Comparison of ENCODE assay signal across 7 cellular contexts in the genomic region with DNA sequence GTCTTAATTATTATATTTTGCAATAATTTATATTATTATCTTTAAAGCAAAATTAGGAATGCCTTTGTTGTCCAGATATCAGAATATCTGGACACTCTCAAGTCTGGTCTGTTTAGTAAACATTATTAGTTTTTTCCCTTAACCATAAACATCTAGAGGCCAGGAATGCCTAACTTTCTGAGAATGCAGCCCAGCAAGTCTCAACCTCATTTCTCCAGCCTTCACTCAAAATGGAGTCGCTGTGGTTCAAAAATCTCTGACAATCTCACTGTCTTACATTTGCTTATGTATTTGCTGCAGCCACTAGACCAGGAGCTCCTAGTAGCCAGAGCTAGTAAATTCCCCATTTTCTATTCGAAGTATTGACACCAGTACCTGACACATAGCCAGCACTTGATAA. TPM values are rescaled to one million over a fixed set of nuclear protein-coding genes. Genes with fewer than 3 reads are reported as not detected.
"Had no signal": no experiment of that assay in that cellular context is flagged by ENCODE, and none has a peak within 500 bp of the region (broad histone marks: within the 10 kb centered on the region; RNA-seq: fewer than 3 reads in every experiment).

No MANE protein-coding gene starts in this region.

- H3K27ac Mint-ChIP-seq: IgD-negative memory B cell had no signal

- H3K27me3 Mint-ChIP-seq: IgD-negative memory B cell had no signal

- ATAC-seq: HepG2, K562 had no signal

- H3K4me3 Mint-ChIP-seq: IgD-negative memory B cell had no signal

- H3K27ac ChIP-seq: HL-60 had no signal

- DNase-seq: IMR-90, KBM-7 had no signal

- H3K4me3 ChIP-seq: K562 had no signal

RNA-seq across cellular contexts. Expression of gene INHBA, which starts 49.7 kb away (rescaled TPM):
- total RNA-seq: HepG2, HT-29 had no signal
- polyA plus RNA-seq: HepG2, IgD-negative memory B cell, K562 had no signal
